8 cellular contexts compared by ENCODE assay signal in genomic region chr17:4903051-4903818, GRCh38. TPM values are rescaled to one million over a fixed set of nuclear protein-coding genes. Genes with fewer than 3 reads are reported as not detected.
DNase-seq lines count a peak whose midpoint lies in the region; ATAC-seq, FAIRE-seq and TF ChIP-seq lines count a peak whose summit lies in the region.

CHRNE (minus strand) TSS chr17:4903098; CDS start chr17:4903063, 35 bp downstream.

- CTCF ChIA-PET in activated B cell treated with CpG ODN at 0.5 μM for 24 hours (lab: Charles Lee) = interaction anchor here (0.7 to 2.0 kb wide), 4 partner anchors 17 to 85 kb away, joined by 3 to 10 read pairs (median 3); partner anchors contain the start of gene CAMTA2
- CTCF ChIA-PET in mammary epithelial cell (lab: Charles Lee; ENCODE audit: low non-redundant PET) = interaction anchor here (0.5 to 1.0 kb wide), 5 partner anchors 12 to 171 kb away, joined by 3 to 4 read pairs (median 3); partner anchors contain the start of gene PLD2

- TF ChIP-seq CTCF in activated B cell treated with CpG ODN at 0.5 μM for 24 hours (IDR thresholded peaks at IDR 0.05) = no peak
- TF ChIP-seq CTCF in mammary epithelial cell (conservative IDR thresholded peaks at IDR 0.05 in 1 of 2, IDR thresholded peaks at IDR 0.05 in 1 of 2; ENCODE audit: extremely low read depth in 1 of 2, insufficient read depth in 1 of 2, low read depth in 1 of 2, low read length in 2 of 2) = peak; percentile 80 to 81
- TF ChIP-seq CTCF in kidney epithelial cell (IDR thresholded peaks at IDR 0.05; ENCODE audit: insufficient read depth, low read length, poor library complexity, severe bottlenecking) = peak; percentile 81

- no peak within 1 kb of the TSS for H3K9ac ChIP-seq in mammary epithelial cell (ENCODE audit: insufficient read depth, low read length)

- no peaks in the 10 kb centered on the region for H3K79me2 ChIP-seq in mammary epithelial cell (ENCODE audit: insufficient read depth, low read length)

- peak within 1 kb of the TSS; percentile 32 for H3K4me2 ChIP-seq in mammary epithelial cell (ENCODE audit: insufficient read depth, low read depth, low read length)

- H3K4me3 ChIP-seq in mammary epithelial cell (replicated peaks in 1 of 3; ENCODE audit: insufficient read depth in 1 of 3, low read depth in 2 of 3, low read length in 3 of 3) = no peak within 1 kb of the TSS
- H3K4me3 ChIP-seq in kidney epithelial cell (ENCODE audit: low read depth, low read length) = no peak within 1 kb of the TSS

- H2AFZ ChIP-seq in mammary epithelial cell (ENCODE audit: low read depth, low read length) = no peak within 1 kb of the TSS

- peak; percentile 90 for FAIRE-seq in GM18507 (lab: Jason Lieb, UNC)

- intact Hi-C loops in activated B cell treated with CpG ODN at 0.5 μM for 24 hours (cut with micrococcal nuclease) = loop anchor here (1.0 to 5.0 kb wide), 3 partner anchors 174 to 336 kb away; partner anchors contain the start of genes ARRB2 and ZFP3
- intact Hi-C loops in mammary epithelial cell (cut with micrococcal nuclease) = loop anchor here (1.0 to 10.0 kb wide), 7 partner anchors 113 to 1522 kb away; partner anchors contain the start of genes ARRB2, MED11 and VMO1

- peak within 1 kb of the TSS; percentile 49 for H3K4me3 Mint-ChIP-seq in activated B cell treated with CpG ODN at 0.5 μM for 24 hours

- ATAC-seq in activated B cell treated with CpG ODN at 0.5 μM for 24 hours (ENCODE audit: low read depth) (peak; percentile 41), HG03097 (IDR thresholded peaks at IDR 0.05; ENCODE audit: low FRiP score, unreplicated experiment) (no peak)

- H3K36me3 ChIP-seq in mammary epithelial cell (ENCODE audit: insufficient read depth, low read length) (peaks cover 4% of the 10 kb centered on the region), kidney epithelial cell (ENCODE audit: control insufficient read depth, insufficient read depth, low read length) (no peaks in the 10 kb centered on the region)

- H3K4me1 ChIP-seq in mammary epithelial cell (ENCODE audit: insufficient read depth, low read length) = peaks cover 15% of the 10 kb centered on the region

- no peaks in the 10 kb centered on the region for H3K9me3 ChIP-seq in mammary epithelial cell (replicated peaks; ENCODE audit: insufficient read depth, low read length)

- DNase-seq in 8988T (peak; percentile 40), GM18507 (ENCODE audit: extremely low spot score, insufficient read length, low read depth) (no peak), NCI-H2171 (lab: John Stamatoyannopoulos, UW) (peak; percentile 76), activated B cell treated with CpG ODN at 0.5 μM for 24 hours (peak; percentile 49), mammary epithelial cell (peak; percentile 73), kidney epithelial cell (ENCODE audit: low read depth) (no peak)
- DNase-seq in stimulated activated CD4-positive, alpha-beta T cell treated with anti-CD3 and anti-CD28 coated beads, Interleukin-1b, Interleukin-23, amount 100 ng/mL, for 24 hours (ENCODE audit: low read depth in 4 of 4, low spot score in 1 of 4) = peak; percentile 51 to 73 (median 54)

- peak within 1 kb of the TSS; percentile 73 for H3K27ac Mint-ChIP-seq in activated B cell treated with CpG ODN at 0.5 μM for 24 hours

- POLR2A ChIA-PET in activated B cell treated with CpG ODN at 0.5 μM for 24 hours (lab: Charles Lee) = interaction anchor here (0.6 to 2.4 kb wide), 3 partner anchors 45 to 112 kb away, joined by 3 to 8 read pairs (median 3); partner anchors contain the start of gene PFN1

- no peaks in the 10 kb centered on the region for H3K27me3 ChIP-seq in mammary epithelial cell (ENCODE audit: insufficient read depth, low read length)
- H3K27me3 ChIP-seq in kidney epithelial cell (ENCODE audit: control insufficient read depth, insufficient read depth, low read length) = peaks cover 26% of the 10 kb centered on the region

- H3K27me3 Mint-ChIP-seq in activated B cell treated with CpG ODN at 0.5 μM for 24 hours = peaks cover 2% of the 10 kb centered on the region

- no peaks in the 10 kb centered on the region for H4K20me1 ChIP-seq in mammary epithelial cell (ENCODE audit: insufficient read depth, low read length)

- no TSS peak for BruUV-seq in mammary epithelial cell (replicated peaks; lab: Mats Ljungman, UMichigan)

- dilution Hi-C loops in mammary epithelial cell (cut with HindIII; ENCODE audit: low sequenced_read_pairs) = no loop called here

- peaks cover 44% of the 10 kb centered on the region for H3K4me1 Mint-ChIP-seq in activated B cell treated with CpG ODN at 0.5 μM for 24 hours

- in situ Hi-C loops in mammary epithelial cell (cut with MboI; ENCODE audit: low sequenced_read_pairs in 2 of 2) = loop anchor here in 1 of 2 donors (10.0 kb wide), 1 partner anchor 162 kb away; no protein-coding TSS in a partner anchor

- 8% methylated on average over 5 of the region's 10 CpGs for WGBS in mammary epithelial cell (ENCODE audit: low coverage, missing lambda C conversion rate)

- H3K9me3 Mint-ChIP-seq in activated B cell treated with CpG ODN at 0.5 μM for 24 hours = no peaks in the 10 kb centered on the region

- H3K27ac ChIP-seq in mammary epithelial cell (ENCODE audit: insufficient read depth, low read depth, low read length) = no peak within 1 kb of the TSS

- no peaks in the 10 kb centered on the region for H3K36me3 Mint-ChIP-seq in activated B cell treated with CpG ODN at 0.5 μM for 24 hours (ENCODE audit: low read depth)

RNA-seq across cellular contexts. Expression of gene CHRNE, which starts in this region (rescaled TPM):
- 0.38 and 0.66 TPM in 2 replicates for total RNA-seq in activated B cell treated with CpG ODN at 0.5 μM for 24 hours
- under 1 TPM in 1 of 2 donors, not detected in 1; under 0.01 TPM for total RNA-seq in mammary epithelial cell
- polyA plus RNA-seq in mammary epithelial cell = 0.03 TPM
- not detected for polyA minus RNA-seq in mammary epithelial cell
- total RNA-seq in kidney epithelial cell = 2.0 and 2.7 TPM in 2 replicates

Comparison
In these comparisons a context has a peak if more than half of its experiments do, and no peak if none do; other contexts are left out.
1. Peak in DNase-seq and ATAC-seq in activated B cell treated with CpG ODN at 0.5 μM for 24 hours; RNA of the gene not detected or under 1 TPM.
2. Peak in DNase-seq and H3K4me2 ChIP-seq in mammary epithelial cell; RNA of the gene not detected or under 1 TPM.
3. DNase-seq: peak in 8988T (single experiment), NCI-H2171 (single experiment) and stimulated activated CD4-positive, alpha-beta T cell treated with anti-CD3 and anti-CD28 coated beads, Interleukin-1b, Interleukin-23, amount 100 ng/mL, for 24 hours (4 of 4); none in GM18507 (single experiment) and kidney epithelial cell (single experiment).